16 cellular contexts compared by ENCODE assay signal in the genomic region with DNA sequence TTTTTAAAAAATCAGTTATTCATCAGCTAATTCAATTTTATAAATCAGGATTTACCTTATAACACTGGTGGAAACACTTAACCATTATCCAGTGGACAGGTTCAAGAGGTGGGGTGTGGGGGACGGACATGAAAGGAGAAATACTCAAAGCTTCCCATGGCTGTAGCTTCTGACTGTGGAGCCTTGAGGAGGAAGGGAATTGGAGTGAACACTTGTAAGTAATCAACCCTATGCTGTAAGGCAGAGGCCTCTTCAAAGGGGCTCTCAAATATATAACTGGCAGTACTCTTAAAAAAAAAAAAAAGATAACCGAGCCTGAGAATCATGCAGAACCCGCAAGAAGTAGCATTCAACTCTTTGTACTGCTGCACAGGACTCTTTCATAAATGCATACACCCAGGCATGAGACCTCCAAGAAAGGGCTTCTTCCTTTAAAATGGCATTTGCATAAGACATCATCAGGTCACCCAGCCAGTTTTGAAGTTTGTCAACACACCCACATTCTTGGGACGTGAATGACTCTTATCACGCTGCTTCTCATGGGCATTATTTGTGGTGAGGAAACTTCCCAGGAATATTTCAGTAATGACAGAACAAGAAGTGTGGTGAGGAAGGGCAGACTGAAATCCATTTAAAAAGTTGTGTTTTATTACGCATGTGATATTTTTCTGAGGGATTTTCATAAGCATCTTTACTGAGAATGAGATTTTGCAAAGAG. TPM values are rescaled to one million over a fixed set of nuclear protein-coding genes. Genes with fewer than 3 reads are reported as not detected.
DNase-seq lines count a peak whose midpoint lies in the region; ATAC-seq, FAIRE-seq and TF ChIP-seq lines count a peak whose summit lies in the region.
"Had no signal": no experiment of that assay in that cellular context is flagged by ENCODE, and none has a peak within 500 bp of the region (broad histone marks: within the 10 kb centered on the region; RNA-seq: fewer than 3 reads in every experiment).

No MANE protein-coding gene starts in this region.

- no peaks in the 10 kb centered on the region for H3K9me2 ChIP-seq in PC-3 (replicated peaks; ENCODE audit: low read length)

- H3K9ac ChIP-seq in PC-3 (ENCODE audit: low read length): 0 out of 2 replicates have a peak overlapping the region, but pooled peaks have one; percentile 6

- peak; percentile 70 for DNase-seq in Calu3
- DNase-seq in PC-3: peak; percentile 98
- DNase-seq in fibroblast of gingiva (ENCODE audit: low read depth): peak; percentile 68
- DNase-seq in pancreas: no peak
- no peak for DNase-seq in GDM1 (lab: John Stamatoyannopoulos, UW)
- DNase-seq in NCI-H2171 treated with DMSO at 0.1 percent for 48 hours (lab: John Stamatoyannopoulos, UW): no peak
- DNase-seq in DMS114 treated with DMSO at 0.1 percent for 48 hours (lab: John Stamatoyannopoulos, UW; ENCODE audit: unreplicated experiment): no peak
- no peak for DNase-seq in NCI-H510A treated with DMSO at 0.1 percent for 48 hours (lab: John Stamatoyannopoulos, UW)
- DNase-seq: activated CD4-positive, alpha-beta T cell treated with anti-CD3 and anti-CD28 coated beads for 1 hour; mucosa of descending colon; NCI-H1105; NCI-H526 had no signal

- H3K9me3 Mint-ChIP-seq in Calu3 (ENCODE audit: low read depth, unreplicated experiment): peaks cover 4% of the 10 kb centered on the region

- H3K36me3 ChIP-seq in PC-3 (ENCODE audit: low read depth, low read length) (peaks cover 22% of the 10 kb centered on the region), pancreas (no peaks in the 10 kb centered on the region)

- peak overlapping the region; percentile 94 for H3K27ac Mint-ChIP-seq in Calu3 (ENCODE audit: unreplicated experiment)
- H3K27ac Mint-ChIP-seq: activated T-helper 1 cell treated with anti-CD3 and anti-CD28 coated beads, Interleukin-12 subunit alpha, Interleukin-12 subunit beta, Interleukin-2, Interleukin-4 antibody, amounts not matched to agents 30 ng/mL and 10 ng/mL and 1 ng/mL, durations not matched to agents 14 hours and 24 hours and 36 hours had no signal

- peak overlapping the region; percentile 49 for H3K4me2 ChIP-seq in PC-3 (ENCODE audit: low read length)

- peaks cover 89% of the 10 kb centered on the region for H3K79me2 ChIP-seq in PC-3 (ENCODE audit: low read length)

- TSS peak; percentile 99 for BruUV-seq in Calu3 (replicated peaks; lab: Mats Ljungman, UMichigan)
- no TSS peak for BruUV-seq in PC-3 (replicated peaks; lab: Mats Ljungman, UMichigan)

- peak overlapping the region; percentile 60 for H3K27ac ChIP-seq in PC-3 (ENCODE audit: low read length)
- no peak overlapping the region for H3K27ac ChIP-seq in pancreas
- H3K27ac ChIP-seq: heart left ventricle, HL-60 had no signal

- 0 out of 2 replicates have a peak, but pooled peaks cover 4% of the 10 kb centered on the region for H3K9me3 ChIP-seq in PC-3 (ENCODE audit: low read length)
- H3K9me3 ChIP-seq in pancreas: no peaks in the 10 kb centered on the region

- H3K27me3 ChIP-seq in PC-3 (ENCODE audit: low read length) (no peaks in the 10 kb centered on the region), pancreas (no peaks in the 10 kb centered on the region)

- peaks cover 31% of the 10 kb centered on the region for H3K4me1 ChIP-seq in PC-3 (ENCODE audit: insufficient read depth, low read length)
- H3K4me1 ChIP-seq in pancreas: peaks cover 0 to 8% (median 0%) of the 10 kb centered on the region in 3 donors

- H3K4me1 Mint-ChIP-seq in Calu3 (ENCODE audit: low read depth, unreplicated experiment): peaks cover 47% of the 10 kb centered on the region

- CTCF ChIA-PET in Calu3 (lab: Charles Lee) (interaction anchor here (0.9 to 1.1 kb wide), 3 partner anchors 13 to 18 kb away, joined by 3 to 7 read pairs (median 4); no protein-coding TSS in a partner anchor), PC-3 (lab: Charles Lee) (no interaction called here)

- peak overlapping the region; percentile 46 for H3K4me3 Mint-ChIP-seq in Calu3 (ENCODE audit: low read depth, unreplicated experiment)
- H3K4me3 Mint-ChIP-seq: activated T-helper 1 cell treated with anti-CD3 and anti-CD28 coated beads, Interleukin-12 subunit alpha, Interleukin-12 subunit beta, Interleukin-2, Interleukin-4 antibody, amounts not matched to agents 30 ng/mL and 10 ng/mL and 1 ng/mL, durations not matched to agents 14 hours and 24 hours and 36 hours had no signal

- POLR2A ChIA-PET in PC-3 (lab: Charles Lee; ENCODE audit: unreplicated experiment): interaction anchor here (0.7 kb wide), 1 partner anchor 513 kb away, joined by 5 read pairs; no protein-coding TSS in a partner anchor

- H3K4me3 ChIP-seq in PC-3 (ENCODE audit: low read length) (peak overlapping the region; percentile 4; the same call in 1 of the 2 replicates), pancreas (no peak overlapping the region)
- H3K4me3 ChIP-seq: heart left ventricle, mucosa of descending colon had no signal

- H4K20me1 ChIP-seq in PC-3 (ENCODE audit: low read length): no peaks in the 10 kb centered on the region

- no peak for FAIRE-seq in pancreas (lab: Jason Lieb, UNC)
- FAIRE-seq: GM12892 had no signal

- peaks cover 28% of the 10 kb centered on the region for H3K36me3 Mint-ChIP-seq in Calu3 (ENCODE audit: insufficient read depth, unreplicated experiment)

- TF ChIP-seq CTCF in Calu3 (IDR thresholded peaks at IDR 0.05; ENCODE audit: unreplicated experiment) (no peak), PC-3 (conservative IDR thresholded peaks at IDR 0.05; ENCODE audit: low read depth, low read length) (no peak), pancreas (IDR thresholded peaks at IDR 0.05) (no peak)

- H3F3A ChIP-seq in PC-3 (ENCODE audit: low read length, unreplicated experiment): peaks cover 6% of the 10 kb centered on the region

- no peak overlapping the region for H2AFZ ChIP-seq in PC-3 (ENCODE audit: low read length)

- ATAC-seq in PC-3: peak; percentile 95
- peak in 3 of 4 donors; percentile 19 to 69 (median 53) for ATAC-seq in pancreas
- ATAC-seq: mucosa of descending colon had no signal

- intact Hi-C loops in Calu3 (cut with micrococcal nuclease; ENCODE audit: unreplicated experiment): loop anchor here (1.0 kb wide), 1 partner anchor 18 kb away; no protein-coding TSS in a partner anchor
- intact Hi-C loops in PC-3 (cut with micrococcal nuclease): loop anchor here (2.0 kb wide), 1 partner anchor 19 kb away; no protein-coding TSS in a partner anchor
- intact Hi-C loops in pancreas (cut with DNase I): no loop called here

- no peaks in the 10 kb centered on the region for H3K27me3 Mint-ChIP-seq in Calu3 (ENCODE audit: unreplicated experiment)

- WGBS in pancreas, 2 donors: 75 to 77% methylated on average over 6 of the region's 6 CpGs

RNA-seq across cellular contexts. Expression of a gene that starts 8.1 kb away (rescaled TPM):
- total RNA-seq in Calu3 (2022) (59.8 and 76.4 TPM in 2 replicates), PC-3 (2014; rRNA removed) (13.7 and 20.3 TPM in 2 replicates), pancreas (10 to 100 TPM in 3 of 6 donors, 1 to 10 TPM in 3; 7.9 to 29.0 (median 10.8) TPM)
- polyA plus RNA-seq in pancreas: 1 to 10 TPM; 5.5 TPM
- total RNA-seq: activated T-helper 1 cell treated with anti-CD3 and anti-CD28 coated beads, Interleukin-12 subunit alpha, Interleukin-12 subunit beta, Interleukin-2, Interleukin-4 antibody, amounts not matched to agents 30 ng/mL and 10 ng/mL and 1 ng/mL, durations not matched to agents 14 hours and 24 hours and 36 hours had no signal

Comparison
In these comparisons a context has a peak if more than half of its experiments do, and no peak if none do; other contexts are left out.
1. DNase-seq: peak in Calu3 (single experiment), PC-3 (single experiment) and fibroblast of gingiva (single experiment); none in pancreas (0 of 6), GDM1 (single experiment), NCI-H2171 treated with DMSO at 0.1 percent for 48 hours (single experiment), DMS114 treated with DMSO at 0.1 percent for 48 hours (single experiment) and NCI-H510A treated with DMSO at 0.1 percent for 48 hours (single experiment).
2. intact Hi-C loops: an anchor here in Calu3 (1.0 kb wide) and PC-3 (2.0 kb wide); none called in pancreas.